In the genomic region with DNA sequence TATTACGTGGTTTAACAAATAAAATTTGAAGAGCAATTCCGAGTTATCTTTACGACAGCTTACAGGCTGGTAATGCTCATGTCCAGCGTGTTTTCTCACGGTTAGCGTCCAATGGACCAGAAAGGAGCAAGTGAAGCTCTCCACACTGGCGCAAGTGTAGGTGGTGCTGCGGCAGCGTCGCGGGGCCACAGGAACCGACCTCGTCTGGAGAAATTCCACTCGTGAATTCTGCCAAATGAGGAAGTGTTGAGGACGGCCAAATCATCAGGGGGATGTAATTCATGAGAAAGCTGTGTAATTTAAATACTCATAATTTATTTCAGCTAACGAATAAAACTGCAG, we compare ENCODE assay signal across 8 cellular contexts. TPM values are rescaled to one million over a fixed set of nuclear protein-coding genes. Genes with fewer than 3 reads are reported as not detected.
DNase-seq lines count a peak whose midpoint lies in the region; ATAC-seq, FAIRE-seq and TF ChIP-seq lines count a peak whose summit lies in the region.

No MANE protein-coding gene starts in this region.

- WGBS in body of pancreas, 2 donors = 5 to 6% methylated on average over 15 to 16 of the region's 16 CpGs

- H3K4me1 ChIP-seq in body of pancreas = peaks cover 18% of the 10 kb centered on the region

- H3K27ac ChIP-seq in body of pancreas = peak overlapping the region; percentile 86 to 91 (median 88)

- peaks cover 16% of the 10 kb centered on the region for H3K36me3 Mint-ChIP-seq in memory B cell

- H3K9me3 ChIP-seq in body of pancreas = no peaks in the 10 kb centered on the region

- H3K27me3 Mint-ChIP-seq in memory B cell = no peaks in the 10 kb centered on the region

- FAIRE-seq in urothelium cell line (lab: Jason Lieb, UNC) = no peak

- TF ChIP-seq POLR2A in body of pancreas (IDR thresholded peaks at IDR 0.05) = no peak

- intact Hi-C loops in body of pancreas (cut with DNase I) = loop anchor here (10.0 kb wide), 1 partner anchor 89 kb away; no protein-coding TSS in a partner anchor

- peak overlapping the region; percentile 87 for H3K4me3 Mint-ChIP-seq in memory B cell

- H3K9me3 Mint-ChIP-seq in memory B cell = peaks cover 2% of the 10 kb centered on the region

- H3K36me3 ChIP-seq in body of pancreas (replicated peaks in 1 of 2; ENCODE audit: insufficient read depth in 1 of 2, low read depth in 2 of 2) = peaks cover 0 to 13% of the 10 kb centered on the region in 2 donors

- DNase-seq in AG09309 (ENCODE audit: low read depth) (no peak), body of pancreas (no peak), memory B cell (ENCODE audit: low spot score in 2 of 2) (no peak), urothelium cell line (ENCODE audit: low spot score) (peak; percentile 9), NCI-H2107 (lab: John Stamatoyannopoulos, UW) (no peak), NCI-H526 treated with DMSO at 0.1 percent for 48 hours (lab: John Stamatoyannopoulos, UW) (no peak)

- H3K4me3 ChIP-seq in AG09309 (ENCODE audit: control insufficient read depth, low read depth, low read length) (peak overlapping the region; percentile 84), body of pancreas (peak overlapping the region; percentile 63 to 88)

- peaks cover 13% of the 10 kb centered on the region for H3K4me1 Mint-ChIP-seq in memory B cell

- peak overlapping the region; percentile 89 for H3K27ac Mint-ChIP-seq in memory B cell

- H3K27me3 ChIP-seq in body of pancreas = no peaks in the 10 kb centered on the region

- peak; percentile 25 for ATAC-seq in GM19397 (IDR thresholded peaks at IDR 0.05; ENCODE audit: unreplicated experiment)
- peak; percentile 12 for ATAC-seq in HG03442 (IDR thresholded peaks at IDR 0.05; ENCODE audit: unreplicated experiment)
- ATAC-seq in body of pancreas = peak; percentile 36
- peak; percentile 5 for ATAC-seq in memory B cell (ENCODE audit: low read depth)

- no peak for TF ChIP-seq CTCF in AG09309 (IDR thresholded peaks at IDR 0.05; ENCODE audit: control insufficient read depth, insufficient read depth, low read depth, low read length, missing control alignments)
- TF ChIP-seq CTCF in body of pancreas (IDR thresholded peaks at IDR 0.05) = no peak

RNA-seq across cellular contexts. Expression of a gene that starts 0.3 kb away (rescaled TPM):
- total RNA-seq in body of pancreas = 10 to 100 TPM; 21.4 to 23.3 TPM
